Comparison of ENCODE assay signal across 8 cellular contexts in genomic region chr19:13796301-13797057, GRCh38. TPM values are rescaled to one million over a fixed set of nuclear protein-coding genes. Genes with fewer than 3 reads are reported as not detected.
DNase-seq lines count a peak whose midpoint lies in the region; ATAC-seq and TF ChIP-seq lines count a peak whose summit lies in the region.

No MANE protein-coding gene starts in this region.

- H3K27me3 ChIP-seq in left lung (no peaks in the 10 kb centered on the region), thoracic aorta (replicated peaks; ENCODE audit: insufficient read depth) (no peaks in the 10 kb centered on the region)

- POLR2A ChIA-PET in GM10248 (lab: Yijun Ruan, JAX) = interaction anchor here (1.1 to 1.7 kb wide), 4 partner anchors 14 to 63 kb away, joined by 3 to 6 read pairs (median 4); no protein-coding TSS in a partner anchor

- peak; percentile 39 for ATAC-seq in left lung
- ATAC-seq in thoracic aorta (ENCODE audit: insufficient number of reproducible peaks, low FRiP score, low read depth) = peak; percentile 33
- ATAC-seq in HG03469 (IDR thresholded peaks at IDR 0.05; ENCODE audit: unreplicated experiment) = no peak

- H3K4me1 ChIP-seq in left lung (peaks cover 16 to 35% of the 10 kb centered on the region in 2 donors), thoracic aorta (ENCODE audit: control insufficient read depth in 1 of 2, low read depth in 2 of 2) (peaks cover 16 to 38% of the 10 kb centered on the region in 2 donors)

- CTCF ChIA-PET in GM10248 (lab: Yijun Ruan, JAX) = interaction anchor here (0.7 to 5.3 kb wide), 10 partner anchors 8 to 76 kb away, joined by 3 to 25 read pairs (median 6); partner anchors contain the start of gene C19orf53

- no peaks in the 10 kb centered on the region for H3K9me3 ChIP-seq in left lung
- H3K9me3 ChIP-seq in thoracic aorta = no peaks in the 10 kb centered on the region

- no peak for TF ChIP-seq CTCF in GM10248 (IDR thresholded peaks at IDR 0.05; ENCODE audit: control extremely low read depth, extremely low read depth, low read depth, missing control alignments)
- TF ChIP-seq CTCF in choroid plexus epithelial cell (conservative IDR thresholded peaks at IDR 0.05; ENCODE audit: low read depth, low read length) = peak; percentile 46
- TF ChIP-seq CTCF in left lung (IDR thresholded peaks at IDR 0.05) = no peak
- TF ChIP-seq CTCF in thoracic aorta (IDR thresholded peaks at IDR 0.05) = no peak

- peak; percentile 67 for DNase-seq in GM10248 (ENCODE audit: extremely low spot score)
- DNase-seq in NCI-H226 = peak; percentile 98
- peak; percentile 86 for DNase-seq in choroid plexus epithelial cell (ENCODE audit: low read depth)
- peak; percentile 78 to 80 for DNase-seq in left lung
- DNase-seq in thoracic aorta (ENCODE audit: low spot score) = peak; percentile 77
- DNase-seq in NCI-H2227 (lab: John Stamatoyannopoulos, UW; ENCODE audit: unreplicated experiment) = no peak
- no peak for DNase-seq in cerebellar nuclear complex (lab: John Stamatoyannopoulos, UW)

- H3K27ac ChIP-seq in left lung (peak overlapping the region; percentile 85 to 90), thoracic aorta (peak overlapping the region; percentile 76 to 100)

- intact Hi-C loops in left lung (cut with DNase I) = no loop called here

- H3K36me3 ChIP-seq in left lung (no peaks in the 10 kb centered on the region), thoracic aorta (no peaks in the 10 kb centered on the region)

- H3K4me3 ChIP-seq in choroid plexus epithelial cell (ENCODE audit: low read depth, low read length) (peak overlapping the region; percentile 71), left lung (peak overlapping the region; percentile 17 to 67), thoracic aorta (peak overlapping the region; percentile 99)

RNA-seq across cellular contexts. Expression of gene ZSWIM4, which starts 1.2 kb away (rescaled TPM):
- total RNA-seq in left lung = 10 to 100 TPM in 1 of 2 donors, 1 to 10 TPM in 1; 6.6 to 14.3 TPM
- total RNA-seq in thoracic aorta = 10 to 100 TPM in 1 of 2 donors, 1 to 10 TPM in 1; 9.5 to 11.8 TPM

RNA-seq across cellular contexts. Expression of gene C19orf53, which starts 22.2 kb away (rescaled TPM):
- total RNA-seq in left lung = 10 to 100 TPM; 64.8 to 77.0 TPM
- total RNA-seq in thoracic aorta = 100 to 1,000 TPM; 114 to 128 TPM

RNA-seq across cellular contexts. Expression of gene MRI1, which starts 32.2 kb away (rescaled TPM):
- total RNA-seq in left lung = 10 to 100 TPM; 29.0 TPM
- 10 to 100 TPM; 54.6 to 63.0 TPM for total RNA-seq in thoracic aorta

Comparison
In these comparisons a context has a peak if more than half of its experiments do, and no peak if none do; other contexts are left out.
1. DNase-seq: peak in GM10248 (single experiment), NCI-H226 (single experiment), choroid plexus epithelial cell (single experiment), left lung (2 of 2) and thoracic aorta (single experiment); none in NCI-H2227 (single experiment) and cerebellar nuclear complex (0 of 2).
2. H3K4me3 ChIP-seq: peak in every context shown above with its lines; median percentile 99 in thoracic aorta; 71 in choroid plexus epithelial cell; 42 in left lung.